ENCODE assay signal across 8 cellular contexts in the genomic region with DNA sequence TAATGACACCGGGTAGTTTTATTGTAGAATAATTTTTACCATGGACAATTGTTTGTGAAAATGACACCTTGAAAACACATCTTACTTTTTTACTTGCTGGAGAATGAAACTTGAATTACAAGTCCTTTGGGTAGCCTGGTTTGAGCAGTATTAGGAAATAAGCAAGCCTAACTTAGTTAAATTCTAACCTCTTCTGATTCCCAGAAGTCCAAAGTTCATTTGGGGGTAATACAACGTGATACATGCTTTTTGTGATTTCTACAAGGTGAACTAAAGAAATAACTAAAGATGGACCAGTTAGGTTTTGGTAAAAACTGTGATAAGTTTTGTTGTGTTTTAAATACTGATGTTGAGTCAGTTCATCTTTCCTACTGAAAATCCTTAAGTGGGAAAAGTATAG.
A peak's percentile ranks its signal among the peaks of the same experiment; 100 is the strongest.
DNase-seq lines count a peak whose midpoint lies in the region; ATAC-seq and TF ChIP-seq lines count a peak whose summit lies in the region.

No MANE protein-coding gene starts in this region.

- peak overlapping the region; percentile 82 for H3K4me3 Mint-ChIP-seq in activated naive CD4-positive, alpha-beta T cell treated with anti-CD3 and anti-CD28 coated beads, Interleukin-2, amount 10 ng/mL, durations not matched to agents 7 days and 5 days
- peak overlapping the region; percentile 68 for H3K4me3 Mint-ChIP-seq in mesothelial cell of epicardium

- CTCF ChIA-PET in activated naive CD4-positive, alpha-beta T cell treated with anti-CD3 and anti-CD28 coated beads, Interleukin-2, amount 10 ng/mL, durations not matched to agents 7 days and 5 days (lab: Charles Lee), result interaction anchor here (1.0 kb wide), 1 partner anchor 58 kb away, joined by 3 read pairs; no protein-coding TSS in a partner anchor

- no peak for DNase-seq in activated naive CD4-positive, alpha-beta T cell treated with anti-CD3 and anti-CD28 coated beads, Interleukin-2, amount 10 ng/mL, durations not matched to agents 7 days and 5 days
- no peak for DNase-seq in activated naive CD4-positive, alpha-beta T cell treated with anti-CD3 and anti-CD28 coated beads, Interleukin-2, amount 50 U/mL, for 16 hours
- DNase-seq in breast epithelium (ENCODE audit: low spot score in 2 of 2) (no peak), mesothelial cell of epicardium (ENCODE audit: low spot score in 2 of 2, unreplicated experiment in 2 of 2) (no peak), tibial artery (no peak), NCI-H1105 treated with DMSO at 0.1 percent for 48 hours (lab: John Stamatoyannopoulos, UW) (no peak), NCI-H345 treated with DMSO at 0.1 percent for 48 hours (lab: John Stamatoyannopoulos, UW; ENCODE audit: unreplicated experiment) (no peak)

- peaks cover 10% of the 10 kb centered on the region for H3K27me3 Mint-ChIP-seq in activated naive CD4-positive, alpha-beta T cell treated with anti-CD3 and anti-CD28 coated beads, Interleukin-2, amount 10 ng/mL, durations not matched to agents 7 days and 5 days
- no peaks in the 10 kb centered on the region for H3K27me3 Mint-ChIP-seq in mesothelial cell of epicardium (ENCODE audit: low read depth)

- peak overlapping the region in 2 of 3 donors; percentile 66 to 73 for H3K4me3 ChIP-seq in breast epithelium
- H3K4me3 ChIP-seq in tibial artery, result peak overlapping the region; percentile 69 to 72

- H3K36me3 Mint-ChIP-seq in activated naive CD4-positive, alpha-beta T cell treated with anti-CD3 and anti-CD28 coated beads, Interleukin-2, amount 10 ng/mL, durations not matched to agents 7 days and 5 days, result peaks cover 7% of the 10 kb centered on the region
- peaks cover 6% of the 10 kb centered on the region for H3K36me3 Mint-ChIP-seq in mesothelial cell of epicardium

- intact Hi-C loops in breast epithelium (cut with DNase I; ENCODE audit: low total_unique reads), result no loop called here
- intact Hi-C loops in tibial artery (cut with DNase I; ENCODE audit: low total_unique reads), result no loop called here

- H3K4me1 Mint-ChIP-seq in activated naive CD4-positive, alpha-beta T cell treated with anti-CD3 and anti-CD28 coated beads, Interleukin-2, amount 10 ng/mL, durations not matched to agents 7 days and 5 days, result peaks cover 20% of the 10 kb centered on the region
- peaks cover 55% of the 10 kb centered on the region for H3K4me1 Mint-ChIP-seq in mesothelial cell of epicardium

- peaks cover 0 to 10% of the 10 kb centered on the region in 2 donors for H3K4me1 ChIP-seq in breast epithelium
- H3K4me1 ChIP-seq in tibial artery, result peaks cover 0 to 77% (median 31%) of the 10 kb centered on the region in 4 donors

- no peak for TF ChIP-seq POLR2A in breast epithelium (IDR thresholded peaks at IDR 0.05)

- H3K27ac ChIP-seq in breast epithelium, result peak overlapping the region; percentile 92 to 93
- peak overlapping the region; percentile 84 to 87 for H3K27ac ChIP-seq in tibial artery

- no peak for ATAC-seq in HG03196 (IDR thresholded peaks at IDR 0.05; ENCODE audit: unreplicated experiment)

- no peaks in the 10 kb centered on the region for H3K9me3 ChIP-seq in breast epithelium
- H3K9me3 ChIP-seq in tibial artery, result no peaks in the 10 kb centered on the region

- H3K36me3 ChIP-seq in breast epithelium (no peaks in the 10 kb centered on the region), tibial artery (peaks cover 3 to 8% (median 5%) of the 10 kb centered on the region in 3 donors)

- H3K27me3 ChIP-seq in breast epithelium, result no peaks in the 10 kb centered on the region
- no peaks in the 10 kb centered on the region for H3K27me3 ChIP-seq in tibial artery

- no peak overlapping the region for H3K27ac Mint-ChIP-seq in activated naive CD4-positive, alpha-beta T cell treated with anti-CD3 and anti-CD28 coated beads, Interleukin-2, amount 10 ng/mL, durations not matched to agents 7 days and 5 days
- peak overlapping the region; percentile 96 for H3K27ac Mint-ChIP-seq in mesothelial cell of epicardium

- no peaks in the 10 kb centered on the region for H3K9me3 Mint-ChIP-seq in activated naive CD4-positive, alpha-beta T cell treated with anti-CD3 and anti-CD28 coated beads, Interleukin-2, amount 10 ng/mL, durations not matched to agents 7 days and 5 days
- no peaks in the 10 kb centered on the region for H3K9me3 Mint-ChIP-seq in mesothelial cell of epicardium

- TF ChIP-seq CTCF in breast epithelium (IDR thresholded peaks at IDR 0.05), result no peak
- no peak for TF ChIP-seq CTCF in mesothelial cell of epicardium (IDR thresholded peaks at IDR 0.05; ENCODE audit: unreplicated experiment)
- no peak for TF ChIP-seq CTCF in tibial artery (IDR thresholded peaks at IDR 0.05)
